Comparison of ENCODE assay signal across 27 cellular contexts in the genomic region with DNA sequence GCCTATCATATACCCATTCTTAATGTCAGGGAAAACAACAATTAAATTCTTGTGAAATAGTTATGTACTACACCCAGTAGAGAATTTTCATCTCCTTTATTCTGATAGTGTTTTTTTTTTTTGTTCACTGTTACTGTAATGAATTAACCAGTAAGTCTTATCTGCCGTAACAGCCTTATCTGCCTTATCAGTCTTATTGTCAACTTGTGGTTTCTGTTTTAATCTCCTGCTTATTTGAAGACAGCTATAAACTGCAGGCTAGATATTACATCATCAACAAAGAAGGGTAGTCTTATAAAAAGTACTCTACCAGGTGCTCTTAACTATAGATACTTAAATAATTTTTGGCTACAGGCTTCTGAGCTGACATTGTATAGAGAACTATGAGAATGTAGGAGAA.
"Had no signal": no experiment of that assay in that cellular context is flagged by ENCODE, and none has a peak within 500 bp of the region (broad histone marks: within the 10 kb centered on the region; RNA-seq: fewer than 3 reads in every experiment).

No MANE protein-coding gene starts in this region.

- H3K4me1 ChIP-seq: colonic mucosa, gastroesophageal sphincter, left ventricle myocardium inferior, lower lobe of right lung, neural progenitor cell, parathyroid adenoma, prostate gland, right lobe of liver, tibial artery, upper lobe of left lung, uterus had no signal

- H3K36me3 ChIP-seq: colonic mucosa, gastroesophageal sphincter, left ventricle myocardium inferior, lower lobe of right lung, neural progenitor cell, prostate gland, right lobe of liver, tibial artery, upper lobe of left lung, uterus had no signal

- H3K27me3 ChIP-seq: colonic mucosa, gastroesophageal sphincter, neural progenitor cell, right lobe of liver, tibial artery, upper lobe of left lung, uterus had no signal

- H3K9me3 ChIP-seq: colonic mucosa, gastroesophageal sphincter, left ventricle myocardium inferior, lower lobe of right lung, prostate gland, right lobe of liver, tibial artery, upper lobe of left lung, uterus had no signal

- H3K4me3 ChIP-seq: colonic mucosa, gastroesophageal sphincter, left ventricle myocardium inferior, lower lobe of right lung, neural progenitor cell, prostate gland, right lobe of liver, tibial artery, upper lobe of left lung, uterus had no signal

- ATAC-seq: esophagus mucosa; gastroesophageal sphincter; left cardiac atrium; lower lobe of right lung; natural killer cell treated with Interleukin-12 subunit alpha and Interleukin-12 subunit beta and Interleukin-15 and Interleukin-18, amount 100 ng/mL, for 72 hours; right lobe of liver; stimulated activated effector memory CD8-positive, alpha-beta T cell treated with anti-CD3 and anti-CD28 coated beads, Interleukin-12 subunit alpha, Interleukin-12 subunit beta, amount 100 ng/mL, for 72 hours; stimulated activated naive CD8-positive, alpha-beta T cell treated with anti-CD3 and anti-CD28 coated beads, Interleukin-15, Interleukin-2, amounts not matched to agents 100 U/mL and 50 U/mL, for 24 hours had no signal

- DNase-seq: colonic mucosa; effector CD4-positive, alpha-beta T cell; endodermal cell; foreskin fibroblast; glutamatergic neuron; immature natural killer cell; kidney; left cardiac atrium; left ventricle myocardium inferior; lower lobe of right lung; midbrain; occipital lobe; retina; right lobe of liver; stimulated activated CD4-positive, alpha-beta T cell treated with anti-CD3 and anti-CD28 coated beads, Interleukin-4, amount 100 ng/mL, for 1 hour; stimulated activated CD8-positive, alpha-beta memory T cell treated with anti-CD3 and anti-CD28 coated beads, Interleukin-4, amount 100 ng/mL, for 48 hours; stimulated activated naive CD8-positive, alpha-beta T cell treated with anti-CD3 and anti-CD28 coated beads, Interleukin-15, Interleukin-2, amounts not matched to agents 100 U/mL and 50 U/mL, for 24 hours; tibial artery; upper lobe of left lung; uterus had no signal

- H3K27ac ChIP-seq: colonic mucosa, gastroesophageal sphincter, left ventricle myocardium inferior, lower lobe of right lung, neural progenitor cell, parathyroid adenoma, prostate gland, right lobe of liver, tibial artery, upper lobe of left lung, uterus had no signal
